7 cellular contexts compared by ENCODE assay signal in the genomic region with DNA sequence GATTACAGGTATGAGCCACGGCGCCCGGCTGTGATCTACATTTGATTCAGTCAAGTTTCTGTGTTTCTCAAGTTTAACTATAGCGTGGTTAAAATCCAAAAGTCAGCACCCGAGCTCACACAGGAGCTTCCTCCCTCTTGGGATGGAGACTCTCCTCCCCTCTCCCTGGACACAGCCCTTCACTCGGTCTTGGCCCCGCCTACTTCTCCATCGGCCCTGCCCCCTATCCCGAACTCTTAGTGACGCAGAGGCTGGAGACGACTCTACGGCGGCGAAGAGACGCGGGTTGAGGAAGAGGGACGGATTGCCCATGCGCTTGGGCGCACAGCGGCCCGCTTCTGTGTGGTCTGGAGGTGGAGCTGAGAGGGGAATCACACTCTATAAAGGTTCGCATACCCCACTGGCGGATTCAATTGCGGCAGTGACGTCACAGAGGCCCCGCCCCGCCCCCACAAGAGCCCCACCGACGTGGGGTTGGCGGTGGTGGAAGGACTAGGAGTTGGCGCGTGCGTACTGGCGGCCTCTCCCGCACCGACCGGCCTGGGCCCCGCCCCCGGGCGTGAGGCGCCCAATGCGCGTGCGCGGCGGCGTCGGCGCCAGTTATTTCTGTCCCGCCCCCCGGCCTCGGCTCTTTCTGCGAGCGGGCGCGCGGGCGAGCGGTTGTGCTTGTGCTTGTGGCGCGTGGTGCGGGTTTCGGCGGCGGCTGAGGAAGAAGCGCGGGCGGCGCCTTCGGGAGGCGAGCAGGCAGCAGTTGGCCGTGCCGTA. TPM values are rescaled to one million over a fixed set of nuclear protein-coding genes. Genes with fewer than 3 reads are reported as not detected.
DNase-seq lines count a peak whose midpoint lies in the region; ATAC-seq and TF ChIP-seq lines count a peak whose summit lies in the region.

A gene (plus strand): TSS at position 239 of the 765 bp plus-strand sequence. CDS start 694 bp downstream, outside the sequence.

- ATAC-seq in GM18907 (IDR thresholded peaks at IDR 0.05; ENCODE audit: unreplicated experiment) = peak; percentile 79
- peak; percentile 76 for ATAC-seq in HG03135 (IDR thresholded peaks at IDR 0.05; ENCODE audit: unreplicated experiment)

- H3K9me3 Mint-ChIP-seq in T-helper 2 cell treated with Interferon-gamma antibody and Interleukin-4, amounts not matched to agents 5 μg/mL and 100 μg/mL, for 36 hours = no peaks in the 10 kb centered on the region

- H3K36me3 Mint-ChIP-seq in T-helper 2 cell treated with Interferon-gamma antibody and Interleukin-4, amounts not matched to agents 5 μg/mL and 100 μg/mL, for 36 hours (ENCODE audit: low read depth) = peaks cover 37% of the 10 kb centered on the region

- peak within 1 kb of the TSS; percentile 98 for H3K27ac Mint-ChIP-seq in T-helper 2 cell treated with Interferon-gamma antibody and Interleukin-4, amounts not matched to agents 5 μg/mL and 100 μg/mL, for 36 hours

- peak within 1 kb of the TSS; percentile 90 for H3K4me3 ChIP-seq in kidney epithelial cell (ENCODE audit: low read depth, low read length)

- peak within 1 kb of the TSS; percentile 97 for H3K4me3 Mint-ChIP-seq in T-helper 2 cell treated with Interferon-gamma antibody and Interleukin-4, amounts not matched to agents 5 μg/mL and 100 μg/mL, for 36 hours

- DNase-seq in T-helper 2 cell treated with Interferon-gamma antibody and Interleukin-4, amounts not matched to agents 5 μg/mL and 100 μg/mL, for 36 hours (ENCODE audit: low spot score) = peak; percentile 100
- peak; percentile 100 for DNase-seq in central memory CD4-positive, alpha-beta T cell
- DNase-seq in kidney epithelial cell (ENCODE audit: low read depth) (peak; percentile 90), NCI-H1694 (lab: John Stamatoyannopoulos, UW) (no peak)
- peak; percentile 100 for DNase-seq in stimulated activated CD4-positive, alpha-beta T cell treated with anti-CD3 and anti-CD28 coated beads, Interleukin-1b, Interleukin-23, amount 100 ng/mL, for 4 hours (ENCODE audit: low read depth in 2 of 2)

- H3K36me3 ChIP-seq in kidney epithelial cell (ENCODE audit: control insufficient read depth, insufficient read depth, low read length) = peaks cover 10% of the 10 kb centered on the region

- peaks cover 7% of the 10 kb centered on the region for H3K27me3 ChIP-seq in kidney epithelial cell (ENCODE audit: control insufficient read depth, insufficient read depth, low read length)

- TF ChIP-seq CTCF in kidney epithelial cell (IDR thresholded peaks at IDR 0.05; ENCODE audit: insufficient read depth, low read length, poor library complexity, severe bottlenecking) = no peak

- H3K27me3 Mint-ChIP-seq in T-helper 2 cell treated with Interferon-gamma antibody and Interleukin-4, amounts not matched to agents 5 μg/mL and 100 μg/mL, for 36 hours (ENCODE audit: low read depth) = peaks cover 24% of the 10 kb centered on the region

- peaks cover 22% of the 10 kb centered on the region for H3K4me1 Mint-ChIP-seq in T-helper 2 cell treated with Interferon-gamma antibody and Interleukin-4, amounts not matched to agents 5 μg/mL and 100 μg/mL, for 36 hours (ENCODE audit: low read depth)

RNA-seq across cellular contexts. Expression of the gene that starts here (rescaled TPM):
- total RNA-seq in kidney epithelial cell = 381 and 470 TPM in 2 replicates
